17 cellular contexts compared by ENCODE assay signal in the genomic region with DNA sequence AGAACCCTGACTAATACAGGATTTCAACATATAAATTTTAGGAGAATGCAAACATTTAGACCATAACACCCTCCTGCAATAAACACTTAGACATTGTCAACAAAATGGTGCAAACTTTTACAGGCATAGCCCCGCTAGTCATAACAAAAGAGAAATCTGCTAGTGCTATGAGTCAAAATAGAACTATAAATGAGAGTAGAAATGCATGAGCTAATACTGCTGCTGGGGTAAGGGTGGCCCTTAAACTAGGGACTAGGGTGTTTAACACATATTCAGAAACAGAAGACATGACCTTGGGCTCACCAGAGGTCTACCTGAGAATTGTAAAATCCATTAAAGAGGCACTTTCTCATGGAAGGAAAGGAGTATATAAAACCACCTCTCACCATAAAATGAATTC.
DNase-seq lines count a peak whose midpoint lies in the region; ATAC-seq lines count a peak whose summit lies in the region.
"Had no signal": no experiment of that assay in that cellular context is flagged by ENCODE, and none has a peak within 500 bp of the region (broad histone marks: within the 10 kb centered on the region; RNA-seq: fewer than 3 reads in every experiment).

No MANE protein-coding gene starts in this region.

- H3K36me3 Mint-ChIP-seq in activated CD4-positive, alpha-beta T cell treated with anti-CD3 and anti-CD28 coated beads for 36 hours (ENCODE audit: low read depth), result no peaks in the 10 kb centered on the region
- H3K36me3 Mint-ChIP-seq in stimulated activated effector memory CD8-positive, alpha-beta T cell treated with anti-CD3 and anti-CD28 coated beads, Interleukin-12 subunit alpha, Interleukin-12 subunit beta, amount 100 ng/mL, for 72 hours, result no peaks in the 10 kb centered on the region

- intact Hi-C loops in activated CD4-positive, alpha-beta T cell treated with anti-CD3 and anti-CD28 coated beads for 36 hours (cut with DNase I, micrococcal nuclease), result no loop called here

- no peaks in the 10 kb centered on the region for H3K4me1 Mint-ChIP-seq in activated CD4-positive, alpha-beta T cell treated with anti-CD3 and anti-CD28 coated beads for 36 hours
- no peaks in the 10 kb centered on the region for H3K4me1 Mint-ChIP-seq in stimulated activated effector memory CD8-positive, alpha-beta T cell treated with anti-CD3 and anti-CD28 coated beads, Interleukin-12 subunit alpha, Interleukin-12 subunit beta, amount 100 ng/mL, for 72 hours

- H3K27me3 Mint-ChIP-seq in activated CD4-positive, alpha-beta T cell treated with anti-CD3 and anti-CD28 coated beads for 36 hours, result peaks cover 16% of the 10 kb centered on the region

- peak; percentile 78 for ATAC-seq in activated CD4-positive, alpha-beta T cell treated with anti-CD3 and anti-CD28 coated beads for 36 hours
- ATAC-seq in GM21619 (IDR thresholded peaks at IDR 0.05; ENCODE audit: unreplicated experiment), result peak; percentile 91
- peak; percentile 95 for ATAC-seq in HG03095 (IDR thresholded peaks at IDR 0.05; ENCODE audit: unreplicated experiment)
- ATAC-seq in stimulated activated effector memory CD8-positive, alpha-beta T cell treated with anti-CD3 and anti-CD28 coated beads, Interleukin-12 subunit alpha, Interleukin-12 subunit beta, amount 100 ng/mL, for 72 hours, result peak; percentile 90
- ATAC-seq: upper lobe of right lung had no signal

- POLR2A ChIA-PET in activated CD4-positive, alpha-beta T cell treated with anti-CD3 and anti-CD28 coated beads for 36 hours (lab: Charles Lee), result no interaction called here

- CTCF ChIA-PET in activated CD4-positive, alpha-beta T cell treated with anti-CD3 and anti-CD28 coated beads for 36 hours (lab: Charles Lee), result no interaction called here

- peak; percentile 5 for DNase-seq in activated CD4-positive, alpha-beta T cell treated with anti-CD3 and anti-CD28 coated beads for 36 hours
- DNase-seq in activated CD4-positive, alpha-beta T cell treated with anti-CD3 and anti-CD28 coated beads, Interleukin-2, amount 50 U/mL, for 48 hours, result no peak
- no peak for DNase-seq in stimulated activated effector memory CD8-positive, alpha-beta T cell treated with anti-CD3 and anti-CD28 coated beads, Interleukin-12 subunit alpha, Interleukin-12 subunit beta, amount 100 ng/mL, for 72 hours (ENCODE audit: low spot score in 2 of 2)
- DNase-seq in stimulated activated CD4-positive, alpha-beta T cell treated with anti-CD3 and anti-CD28 coated beads, Interleukin-4, amount 100 ng/mL, for 4 hours, result no peak
- DNase-seq in DMS 273 (lab: John Stamatoyannopoulos, UW; ENCODE audit: unreplicated experiment), result no peak
- DNase-seq in pons (ENCODE audit: low spot score), result no peak
- DNase-seq: activated CD4-positive, alpha-beta memory T cell treated with anti-CD3 and anti-CD28 coated beads, Interleukin-2, amount 10 ng/mL, durations not matched to agents 7 days and 5 days; cerebellar nuclear complex; H9; mammary epithelial cell; NCI-H1105; NCI-H510A; RPMI8226; upper lobe of right lung had no signal

- no peak overlapping the region for H3K27ac Mint-ChIP-seq in activated CD4-positive, alpha-beta T cell treated with anti-CD3 and anti-CD28 coated beads for 36 hours
- no peak overlapping the region for H3K27ac Mint-ChIP-seq in stimulated activated effector memory CD8-positive, alpha-beta T cell treated with anti-CD3 and anti-CD28 coated beads, Interleukin-12 subunit alpha, Interleukin-12 subunit beta, amount 100 ng/mL, for 72 hours
- H3K27ac Mint-ChIP-seq: activated CD4-positive, alpha-beta memory T cell treated with anti-CD3 and anti-CD28 coated beads, Interleukin-2, amount 10 ng/mL, durations not matched to agents 7 days and 5 days; activated naive CD4-positive, alpha-beta T cell treated with anti-CD3 and anti-CD28 coated beads, Interleukin-2, amount 50 U/mL, for 72 hours; H9 had no signal

- no peak overlapping the region for H3K4me3 Mint-ChIP-seq in activated CD4-positive, alpha-beta T cell treated with anti-CD3 and anti-CD28 coated beads for 36 hours
- H3K4me3 Mint-ChIP-seq in stimulated activated effector memory CD8-positive, alpha-beta T cell treated with anti-CD3 and anti-CD28 coated beads, Interleukin-12 subunit alpha, Interleukin-12 subunit beta, amount 100 ng/mL, for 72 hours, result no peak overlapping the region
- H3K4me3 Mint-ChIP-seq: activated CD4-positive, alpha-beta memory T cell treated with anti-CD3 and anti-CD28 coated beads, Interleukin-2, amount 10 ng/mL, durations not matched to agents 7 days and 5 days; H9 had no signal

- H3K9me3 Mint-ChIP-seq in activated CD4-positive, alpha-beta T cell treated with anti-CD3 and anti-CD28 coated beads for 36 hours (ENCODE audit: low read depth), result no peaks in the 10 kb centered on the region
- no peaks in the 10 kb centered on the region for H3K9me3 Mint-ChIP-seq in stimulated activated effector memory CD8-positive, alpha-beta T cell treated with anti-CD3 and anti-CD28 coated beads, Interleukin-12 subunit alpha, Interleukin-12 subunit beta, amount 100 ng/mL, for 72 hours
- H3K9me3 Mint-ChIP-seq: H9 had no signal
